In genomic region chr1:26169201-26169600, GRCh38 we compare ENCODE assay signal across 8 cellular contexts. TPM values are rescaled to one million over a fixed set of nuclear protein-coding genes. Genes with fewer than 3 reads are reported as not detected.
DNase-seq lines count a peak whose midpoint lies in the region; ATAC-seq and TF ChIP-seq lines count a peak whose summit lies in the region.

No MANE protein-coding gene starts in this region.

- H3K9me3 Mint-ChIP-seq in activated CD4-positive, alpha-beta memory T cell treated with anti-CD3 and anti-CD28 coated beads for 36 hours: no peaks in the 10 kb centered on the region

- H3K4me3 ChIP-seq in HCT116 (replicated peaks in 1 of 2; ENCODE audit: low read depth in 1 of 2, low read length in 2 of 2): peak overlapping the region; percentile 89 to 96; a peak in 3 of 4 replicates
- peak overlapping the region; percentile 68 for H3K4me3 ChIP-seq in right cardiac atrium (ENCODE audit: low read length)
- H3K4me3 ChIP-seq in skin epidermis: peak overlapping the region in 6 of 7 experiments; percentile 79 to 92 (median 89)

- H3K27me3 ChIP-seq in HCT116 (ENCODE audit: insufficient read depth, low read length) (no peaks in the 10 kb centered on the region), right cardiac atrium (ENCODE audit: control insufficient read depth, insufficient read depth) (no peaks in the 10 kb centered on the region)

- peak overlapping the region; percentile 93 for H3K9ac ChIP-seq in HCT116 (ENCODE audit: low read length)

- no peak for TF ChIP-seq POLR2A in HCT116 (IDR thresholded peaks at IDR 0.05; ENCODE audit: borderline replicate concordance, extremely low read depth, insufficient read depth, insufficient read length)

- H3K79me2 ChIP-seq in HCT116 (ENCODE audit: insufficient read depth, low read length): peaks cover 20% of the 10 kb centered on the region

- peaks cover 5% of the 10 kb centered on the region for H3K36me3 Mint-ChIP-seq in activated CD4-positive, alpha-beta memory T cell treated with anti-CD3 and anti-CD28 coated beads for 36 hours

- CTCF ChIA-PET in HCT116 (lab: Charles Lee): interaction anchor here (0.7 to 2.0 kb wide), 19 partner anchors 8 to 248 kb away, joined by 3 to 27 read pairs (median 4); partner anchors contain the start of gene CEP85
- CTCF ChIA-PET in activated CD4-positive, alpha-beta memory T cell treated with anti-CD3 and anti-CD28 coated beads for 36 hours (lab: Charles Lee): interaction anchor here (0.6 to 3.1 kb wide), 53 partner anchors 9 to 498 kb away, joined by 3 to 80 read pairs (median 4); partner anchors contain the start of genes CD52, CEP85, DHDDS and FAM110D

- POLR2A ChIA-PET in HCT116 (lab: Charles Lee): interaction anchor here (1.2 to 1.6 kb wide), 4 partner anchors 8 to 64 kb away, joined by 3 to 8 read pairs (median 5); partner anchors contain the start of gene CEP85
- POLR2A ChIA-PET in activated CD4-positive, alpha-beta memory T cell treated with anti-CD3 and anti-CD28 coated beads for 36 hours (lab: Charles Lee): interaction anchor here (1.1 to 2.2 kb wide), 3 partner anchors 9 to 65 kb away, joined by 3 to 19 read pairs (median 4); partner anchors contain the start of gene CEP85

- peak overlapping the region; percentile 98 for H3K4me2 ChIP-seq in HCT116 (ENCODE audit: low read length)

- H3K9me3 ChIP-seq in HCT116 (ENCODE audit: control insufficient read depth in 1 of 2, insufficient read depth in 1 of 2, low read depth in 1 of 2, low read length in 2 of 2) (no peaks in the 10 kb centered on the region), right cardiac atrium (ENCODE audit: control insufficient read depth, low read length) (no peaks in the 10 kb centered on the region)

- no peaks in the 10 kb centered on the region; a peak in 1 of 4 replicates for H3K36me3 ChIP-seq in HCT116 (ENCODE audit: control insufficient read depth in 1 of 2, insufficient read depth in 2 of 2, low read length in 2 of 2)

- H3K4me1 Mint-ChIP-seq in activated CD4-positive, alpha-beta memory T cell treated with anti-CD3 and anti-CD28 coated beads for 36 hours (ENCODE audit: low read depth): peaks cover 21% of the 10 kb centered on the region

- ATAC-seq in HCT116: no peak
- ATAC-seq in right cardiac atrium: no peak

- no peak for TF ChIP-seq CTCF in HCT116 (IDR thresholded peaks at IDR 0.05 in 2 of 3, conservative IDR thresholded peaks at IDR 0.05 in 1 of 3; ENCODE audit: borderline replicate concordance in 1 of 3, insufficient read depth in 1 of 3, low read depth in 2 of 3, low read length in 2 of 3)

- H3K27ac Mint-ChIP-seq in activated CD4-positive, alpha-beta memory T cell treated with anti-CD3 and anti-CD28 coated beads for 36 hours: no peak overlapping the region

- H3K9me2 ChIP-seq in HCT116 (ENCODE audit: insufficient read depth): no peaks in the 10 kb centered on the region

- TF ChIP-seq RAD21 in HCT116 (IDR thresholded peaks at IDR 0.05; ENCODE audit: low read depth): no peak

- no peaks in the 10 kb centered on the region for H4K20me1 ChIP-seq in HCT116 (ENCODE audit: insufficient read depth)

- intact Hi-C loops in HCT116 (cut with micrococcal nuclease): loop anchor here (5.0 kb wide), 3 partner anchors 132 to 223 kb away; no protein-coding TSS in a partner anchor
- intact Hi-C loops in activated CD4-positive, alpha-beta memory T cell treated with anti-CD3 and anti-CD28 coated beads for 36 hours (cut with micrococcal nuclease): loop anchor here (1.0 to 5.0 kb wide), 3 partner anchors 42 to 153 kb away; no protein-coding TSS in a partner anchor
- intact Hi-C loops in right cardiac atrium (cut with DNase I): loop anchor here in 2 of 4 donors (10.0 kb wide), 2 partner anchors 66 to 156 kb away; partner anchors contain the start of gene CEP85 (in 1 of the 2)

- H3K4me1 ChIP-seq in HCT116 (ENCODE audit: control insufficient read depth in 1 of 2, insufficient read depth in 2 of 2, low read length in 2 of 2): peaks cover 4 to 28% of the 10 kb centered on the region in 2 experiments; a peak in 3 of 4 replicates
- peaks cover 2% of the 10 kb centered on the region for H3K4me1 ChIP-seq in right cardiac atrium (ENCODE audit: control insufficient read depth, insufficient read depth, low read length)

- H2AFZ ChIP-seq in HCT116 (ENCODE audit: low read depth, low read length, poor library complexity, severe bottlenecking): peak overlapping the region; percentile 33

- H3K4me3 Mint-ChIP-seq in activated CD4-positive, alpha-beta memory T cell treated with anti-CD3 and anti-CD28 coated beads for 36 hours: peak overlapping the region; percentile 83

- 23% methylated on average over 6 of the region's 6 CpGs for WGBS in right cardiac atrium

- no TSS peak for BruUV-seq in HCT116 (replicated peaks; lab: Mats Ljungman, UMichigan)

- no peak overlapping the region for H3K27ac ChIP-seq in HCT116 (ENCODE audit: low read depth, low read length)
- peak overlapping the region; percentile 39 for H3K27ac ChIP-seq in right cardiac atrium (ENCODE audit: low read length)
- peak overlapping the region in 9 of 21 experiments; percentile 84 to 93 (median 90) for H3K27ac ChIP-seq in skin epidermis

- DNase-seq in HCT116 (ENCODE audit: low read depth, low spot score): no peak
- DNase-seq in activated CD4-positive, alpha-beta memory T cell treated with anti-CD3 and anti-CD28 coated beads for 36 hours: no peak
- DNase-seq in right cardiac atrium: no peak
- DNase-seq in NCI-H187 treated with DMSO at 0.1 percent for 48 hours (lab: John Stamatoyannopoulos, UW): no peak
- DNase-seq in stimulated activated CD4-positive, alpha-beta T cell treated with anti-CD3 and anti-CD28 coated beads, Interleukin-4, amount 100 ng/mL, for 1 hour: no peak
- DNase-seq in activated CD8-positive, alpha-beta memory T cell treated with anti-CD3 and anti-CD28 coated beads, Interleukin-2, amount 50 U/mL, for 48 hours: no peak
- no peak for DNase-seq in NOMO-1 treated with DMSO at 0.1 percent for 48 hours (lab: John Stamatoyannopoulos, UW; ENCODE audit: unreplicated experiment)

- RAD21 ChIA-PET in HCT116 (lab: Charles Lee; ENCODE audit: low non-redundant PET in 1 of 2, low total read pairs in 2 of 2, uncharacterized antibody in 2 of 2, unreplicated experiment in 2 of 2): interaction anchor here (0.7 to 1.0 kb wide), 2 partner anchors 65 kb away, joined by 4 to 6 read pairs; partner anchors contain the start of gene CEP85 (in 2 of the 2)

- H3K27me3 Mint-ChIP-seq in activated CD4-positive, alpha-beta memory T cell treated with anti-CD3 and anti-CD28 coated beads for 36 hours: no peaks in the 10 kb centered on the region

TF ChIP-seq in HCT116, 20 proteins besides CTCF, POLR2A, EP300 and RAD21:
- no peak for TF ChIP-seq SRF (IDR thresholded peaks at IDR 0.05; ENCODE audit: low read depth)
- no peak for TF ChIP-seq JUND (IDR thresholded peaks at IDR 0.05)
- TF ChIP-seq ZNF274 (IDR thresholded peaks at IDR 0.05; ENCODE audit: low read depth, low read length): no peak
- TF ChIP-seq EZH2phosphoT487 (IDR thresholded peaks at IDR 0.05; ENCODE audit: borderline replicate concordance): no peak
- no peak for TF ChIP-seq SIN3A (IDR thresholded peaks at IDR 0.05; ENCODE audit: low read depth)
- TF ChIP-seq FOSL1 (IDR thresholded peaks at IDR 0.05; ENCODE audit: low read depth): no peak
- TF ChIP-seq, protein P1, sequence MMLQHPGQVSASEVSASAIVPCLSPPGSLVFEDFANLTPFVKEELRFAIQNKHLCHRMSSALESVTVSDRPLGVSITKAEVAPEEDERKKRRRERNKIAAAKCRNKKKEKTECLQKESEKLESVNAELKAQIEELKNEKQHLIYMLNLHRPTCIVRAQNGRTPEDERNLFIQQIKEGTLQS (IDR thresholded peaks at IDR 0.05): no peak
- no peak for TF ChIP-seq YY1 (IDR thresholded peaks at IDR 0.05; ENCODE audit: extremely low read depth, insufficient replicate concordance, low read depth, low read length)
- TF ChIP-seq, protein P2, sequence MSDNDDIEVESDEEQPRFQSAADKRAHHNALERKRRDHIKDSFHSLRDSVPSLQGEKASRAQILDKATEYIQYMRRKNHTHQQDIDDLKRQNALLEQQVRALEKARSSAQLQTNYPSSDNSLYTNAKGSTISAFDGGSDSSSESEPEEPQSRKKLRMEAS (IDR thresholded peaks at IDR 0.05): no peak
TF ChIP-seq in HCT116: peak in this region for 0.

RNA-seq across cellular contexts. Expression of gene C1orf232, which starts 0.4 kb away (rescaled TPM):
- total RNA-seq in HCT116 (2021; ENCODE audit: unreplicated experiment): not detected
- not detected in 2 replicates for polyA plus RNA-seq in HCT116 (2012)
- total RNA-seq in activated CD4-positive, alpha-beta memory T cell treated with anti-CD3 and anti-CD28 coated beads for 36 hours: not detected
- total RNA-seq in right cardiac atrium: not detected
- polyA plus RNA-seq in right cardiac atrium: not detected

RNA-seq across cellular contexts. Expression of gene ZNF593, which starts 0.5 kb away (rescaled TPM):
- 62.4 TPM for total RNA-seq in HCT116 (2021; ENCODE audit: unreplicated experiment)
- 87.9 and 95.9 TPM in 2 replicates for polyA plus RNA-seq in HCT116 (2012)
- 10 to 100 TPM; 37.4 to 38.0 TPM for total RNA-seq in activated CD4-positive, alpha-beta memory T cell treated with anti-CD3 and anti-CD28 coated beads for 36 hours
- 10 to 100 TPM; 14.4 to 24.2 (median 20.5) TPM for total RNA-seq in right cardiac atrium
- 31.9 TPM for polyA plus RNA-seq in right cardiac atrium

RNA-seq across cellular contexts. Expression of gene ZNF593OS, which starts 2.4 kb away (rescaled TPM):
- not detected for total RNA-seq in HCT116 (2021; ENCODE audit: unreplicated experiment)
- 0.71 and 0.83 TPM in 2 replicates for polyA plus RNA-seq in HCT116 (2012)
- not detected for total RNA-seq in activated CD4-positive, alpha-beta memory T cell treated with anti-CD3 and anti-CD28 coated beads for 36 hours
- total RNA-seq in right cardiac atrium: not detected
- 0.18 TPM for polyA plus RNA-seq in right cardiac atrium

RNA-seq across cellular contexts. Expression of gene CNKSR1, which starts 8.1 kb away (rescaled TPM):
- total RNA-seq in HCT116 (2021; ENCODE audit: unreplicated experiment) (26.6 TPM), right cardiac atrium (1 to 10 TPM in 3 of 4 donors, under 1 TPM in 1; 0.62 to 1.8 (median 1.4) TPM)
- 26.1 and 28.2 TPM in 2 replicates for polyA plus RNA-seq in HCT116 (2012)
- 1 to 10 TPM; 1.3 to 1.5 TPM for total RNA-seq in activated CD4-positive, alpha-beta memory T cell treated with anti-CD3 and anti-CD28 coated beads for 36 hours
- 0.86 TPM for polyA plus RNA-seq in right cardiac atrium

RNA-seq across cellular contexts. Expression of gene FAM110D, which starts 10.3 kb away (rescaled TPM):
- total RNA-seq in HCT116 (2021; ENCODE audit: unreplicated experiment) (0.34 TPM), right cardiac atrium (1 to 10 TPM; 1.9 to 2.7 (median 2.5) TPM)
- 0.10 and 0.18 TPM in 2 replicates for polyA plus RNA-seq in HCT116 (2012)
- not detected for total RNA-seq in activated CD4-positive, alpha-beta memory T cell treated with anti-CD3 and anti-CD28 coated beads for 36 hours
- 4.2 TPM for polyA plus RNA-seq in right cardiac atrium
